In genomic region chr5:145858929-145859328, GRCh38 we compare ENCODE assay signal across 17 cellular contexts.
DNase-seq lines count a peak whose midpoint lies in the region; ATAC-seq and TF ChIP-seq lines count a peak whose summit lies in the region.
"Had no signal": no experiment of that assay in that cellular context is flagged by ENCODE, and none has a peak within 500 bp of the region (broad histone marks: within the 10 kb centered on the region; RNA-seq: fewer than 3 reads in every experiment).

No MANE protein-coding gene starts in this region.

- DNase-seq in EH (ENCODE audit: low read depth) = peak; percentile 25
- peak; percentile 46 for DNase-seq in NCI-H226
- peak; percentile 36 to 46 for DNase-seq in erythroblast (lab: John Stamatoyannopoulos, UW)
- DNase-seq in NCI-H345 treated with DMSO at 0.1 percent for 48 hours (lab: John Stamatoyannopoulos, UW; ENCODE audit: unreplicated experiment) = no peak
- DNase-seq: CD8-positive, alpha-beta memory T cell; DND-41; GF-D8; HFFc6; NCI-H1092 treated with DMSO at 0.1 percent for 48 hours; NCI-H1694; NCI-H2107; NCI-H446 treated with DMSO at 0.1 percent for 48 hours; NCI-H82; SHP77 treated with DMSO at 0.1 percent for 48 hours had no signal

- no peaks in the 10 kb centered on the region for H3K9me3 Mint-ChIP-seq in nephron
- H3K9me3 Mint-ChIP-seq: CD8-positive, alpha-beta memory T cell; HFFc6 had no signal

- H3K36me3 Mint-ChIP-seq in nephron (ENCODE audit: low read depth) = no peaks in the 10 kb centered on the region
- H3K36me3 Mint-ChIP-seq: CD8-positive, alpha-beta memory T cell had no signal

- H3K4me3 Mint-ChIP-seq in nephron = no peak overlapping the region
- H3K4me3 Mint-ChIP-seq: CD8-positive, alpha-beta memory T cell; HFFc6 had no signal

- no peaks in the 10 kb centered on the region for H3K27me3 Mint-ChIP-seq in nephron (ENCODE audit: low read depth)

- H3K27ac Mint-ChIP-seq in nephron = peak overlapping the region; percentile 49 to 74 (median 56)
- H3K27ac Mint-ChIP-seq: CD8-positive, alpha-beta memory T cell; HFFc6 had no signal

- ATAC-seq in HG02588 (IDR thresholded peaks at IDR 0.05; ENCODE audit: unreplicated experiment) (no peak), HG03039 (IDR thresholded peaks at IDR 0.05; ENCODE audit: unreplicated experiment) (no peak)

- no peak for TF ChIP-seq CTCF in nephron (IDR thresholded peaks at IDR 0.05; ENCODE audit: unreplicated experiment in 3 of 3)

- no peak for TF ChIP-seq POLR2A in erythroblast (IDR thresholded peaks at IDR 0.05; ENCODE audit: low read length)

- H3K4me1 Mint-ChIP-seq in nephron = peaks cover 33% of the 10 kb centered on the region
